ENCODE assay signal across 2 cellular contexts in genomic region chr1:143947749-143948148, GRCh38. TPM values are rescaled to one million over a fixed set of nuclear protein-coding genes. Genes with fewer than 3 reads are reported as not detected.
"Had no signal": no experiment of that assay in that cellular context is flagged by ENCODE, and none has a peak within 500 bp of the region (broad histone marks: within the 10 kb centered on the region; RNA-seq: fewer than 3 reads in every experiment).

No MANE protein-coding gene starts in this region.

RNA-seq across cellular contexts. Expression of gene FAM72C, which starts 24.0 kb away (rescaled TPM):
- total RNA-seq: HT-29 had no signal
- polyA plus RNA-seq: IgD-negative memory B cell had no signal
